In genomic region chr18:32300914-32301313, GRCh38 we compare ENCODE assay signal across 27 cellular contexts.
DNase-seq lines count a peak whose midpoint lies in the region; ATAC-seq and TF ChIP-seq lines count a peak whose summit lies in the region.
"Had no signal": no experiment of that assay in that cellular context is flagged by ENCODE, and none has a peak within 500 bp of the region (broad histone marks: within the 10 kb centered on the region; RNA-seq: fewer than 3 reads in every experiment).

No MANE protein-coding gene starts in this region.

- peak overlapping the region; percentile 2 to 23 for H3K27ac ChIP-seq in uterus
- H3K27ac ChIP-seq: 22Rv1, ovary had no signal

- intact Hi-C loops in Right ventricle myocardium inferior (cut with DNase I): no loop called here
- intact Hi-C loops in cardiac septum (cut with DNase I): no loop called here
- intact Hi-C loops in uterus (cut with DNase I; ENCODE audit: low total_unique reads): no loop called here
- intact Hi-C loops in posterior cingulate gyrus (cut with DNase I): no loop called here

- H3K4me1 ChIP-seq in uterus: peaks cover 0 to 4% of the 10 kb centered on the region in 2 donors
- H3K4me1 ChIP-seq: BE2C had no signal

- no peak for TF ChIP-seq POLR2A in uterus (IDR thresholded peaks at IDR 0.05)

- no peaks in the 10 kb centered on the region for H3K36me3 ChIP-seq in uterus
- H3K36me3 ChIP-seq: BE2C, ovary, sigmoid colon had no signal

- no peak for TF ChIP-seq CTCF in uterus (IDR thresholded peaks at IDR 0.05)

- H3K4me3 ChIP-seq in uterus: no peak overlapping the region
- H3K4me3 ChIP-seq: K562, ovary, sigmoid colon had no signal

- no peaks in the 10 kb centered on the region for H3K27me3 ChIP-seq in uterus
- H3K27me3 ChIP-seq: BE2C, ovary, sigmoid colon had no signal

- H3K9me3 ChIP-seq in uterus: no peaks in the 10 kb centered on the region
- H3K9me3 ChIP-seq: BE2C, ovary, sigmoid colon had no signal

- ATAC-seq in Right ventricle myocardium inferior: peak; percentile 37
- ATAC-seq: activated CD8-positive, alpha-beta memory T cell treated with anti-CD3 and anti-CD28 coated beads, Interleukin-2, amount 10 ng/mL, durations not matched to agents 7 days and 5 days; K562; naive thymus-derived CD8-positive, alpha-beta T cell; stimulated activated memory B cell treated with anti-CD40 and anti-IgM and Interleukin-4, amounts not matched to agents 10 μg/mL and 1 μg/mL and 100 μg/mL, for 72 hours had no signal

- no peak for DNase-seq in Right ventricle myocardium inferior (ENCODE audit: missing footprints)
- DNase-seq in cardiac septum (ENCODE audit: low spot score): no peak
- peak; percentile 89 for DNase-seq in fibroblast of gingiva (ENCODE audit: low read depth)
- DNase-seq in myocyte (ENCODE audit: low read depth): peak; percentile 25
- DNase-seq in uterus: no peak
- no peak for DNase-seq in posterior cingulate gyrus
- DNase-seq in stimulated activated CD4-positive, alpha-beta T cell treated with anti-CD3 and anti-CD28 coated beads, Interleukin-1b, Interleukin-23, amount 100 ng/mL, for 48 hours: no peak
- no peak for DNase-seq in putamen (ENCODE audit: low spot score)
- DNase-seq: activated CD4-positive, alpha-beta T cell treated with anti-CD3 and anti-CD28 coated beads for 48 hours; activated CD8-positive, alpha-beta memory T cell treated with anti-CD3 and anti-CD28 coated beads, Interleukin-2, amount 10 ng/mL, durations not matched to agents 7 days and 5 days; activated naive CD4-positive, alpha-beta T cell treated with anti-CD3 and anti-CD28 coated beads, Interleukin-2, amount 50 U/mL, for 16 hours; BE2C; cerebellar nuclear complex; DMS79 treated with DMSO at 0.1 percent for 48 hours; effector CD8-positive, alpha-beta T cell; head of caudate nucleus; left cardiac atrium; naive thymus-derived CD8-positive, alpha-beta T cell; NCI-H1694 treated with DMSO at 0.1 percent for 48 hours; NCI-H774; ovary; SIG-M5; sigmoid colon; trophoblast cell had no signal

Comparison
In these comparisons a context has a peak if more than half of its experiments do, and no peak if none do; other contexts are left out.
1. DNase-seq: peak in fibroblast of gingiva (single experiment) and myocyte (single experiment); none in Right ventricle myocardium inferior (single experiment), cardiac septum (single experiment), uterus (0 of 2), posterior cingulate gyrus (0 of 10), stimulated activated CD4-positive, alpha-beta T cell treated with anti-CD3 and anti-CD28 coated beads, Interleukin-1b, Interleukin-23, amount 100 ng/mL, for 48 hours (single experiment) and putamen (single experiment).